In genomic region chr19:45152504-45153338, GRCh38 we compare ENCODE assay signal across 8 cellular contexts. TPM values are rescaled to one million over a fixed set of nuclear protein-coding genes. Genes with fewer than 3 reads are reported as not detected.
A peak's percentile ranks its signal among the peaks of the same experiment; 100 is the strongest.
DNase-seq lines count a peak whose midpoint lies in the region; ATAC-seq and TF ChIP-seq lines count a peak whose summit lies in the region.

No MANE protein-coding gene starts in this region.

- H3K9ac ChIP-seq in skeletal muscle tissue (ENCODE audit: low read depth in 1 of 3, low read length in 3 of 3), result peak overlapping the region in 2 of 3 donors; percentile 23 to 66

- H3K4me3 ChIP-seq in AG10803 (ENCODE audit: low read length) (peak overlapping the region; percentile 24), right atrium auricular region (peak overlapping the region in 1 of 2 donors; percentile 41), skeletal muscle tissue (ENCODE audit: low read length in 3 of 3) (peak overlapping the region; percentile 56 to 70 (median 63))

- DNase-seq in AG10803 (ENCODE audit: low read depth) (peak; percentile 36), NCI-H1105 (lab: John Stamatoyannopoulos, UW) (peak; percentile 47), right atrium auricular region (ENCODE audit: low spot score) (peak; percentile 61), SHP77 treated with DMSO at 0.1 percent for 48 hours (lab: John Stamatoyannopoulos, UW) (no peak)
- DNase-seq in activated naive CD4-positive, alpha-beta T cell treated with anti-CD3 and anti-CD28 coated beads, Interleukin-2, amount 50 U/mL, for 16 hours, result peak; percentile 45

- H3K36me3 ChIP-seq in right atrium auricular region, result no peaks in the 10 kb centered on the region
- no peaks in the 10 kb centered on the region for H3K36me3 ChIP-seq in skeletal muscle tissue (ENCODE audit: control insufficient read depth in 3 of 3, insufficient read depth in 3 of 3, low read length in 3 of 3)

- TF ChIP-seq CTCF in AG10803 (conservative IDR thresholded peaks at IDR 0.05; ENCODE audit: low read length), result no peak
- TF ChIP-seq CTCF in right atrium auricular region (IDR thresholded peaks at IDR 0.05), result no peak

- H3K27me3 ChIP-seq in right atrium auricular region (peaks cover 0 to 11% of the 10 kb centered on the region in 2 donors), skeletal muscle tissue (ENCODE audit: control insufficient read depth in 3 of 3, insufficient read depth in 3 of 3, low read length in 3 of 3) (peaks cover 34 to 57% (median 53%) of the 10 kb centered on the region in 3 donors)

- H3K4me1 ChIP-seq in right atrium auricular region, result peaks cover 0 to 32% of the 10 kb centered on the region in 2 donors
- peaks cover 15 to 28% (median 24%) of the 10 kb centered on the region in 3 donors for H3K4me1 ChIP-seq in skeletal muscle tissue (ENCODE audit: control insufficient read depth in 3 of 3, insufficient read depth in 3 of 3, low read length in 3 of 3)

- peak overlapping the region in 1 of 2 donors; percentile 39 for H3K27ac ChIP-seq in right atrium auricular region
- H3K27ac ChIP-seq in skeletal muscle tissue (ENCODE audit: low read depth, low read length), result no peak overlapping the region

- no peaks in the 10 kb centered on the region for H3K9me3 ChIP-seq in right atrium auricular region
- no peaks in the 10 kb centered on the region for H3K9me3 ChIP-seq in skeletal muscle tissue (ENCODE audit: control insufficient read depth in 3 of 3, low read length in 3 of 3)

- no peak for ATAC-seq in GM21576 (IDR thresholded peaks at IDR 0.05; ENCODE audit: unreplicated experiment)
- ATAC-seq in GM21367 (IDR thresholded peaks at IDR 0.05; ENCODE audit: unreplicated experiment), result no peak

RNA-seq across cellular contexts. Expression of gene NKPD1, which starts 8.1 kb away (rescaled TPM):
- total RNA-seq in right atrium auricular region (under 1 TPM; 0.16 to 0.22 TPM), skeletal muscle tissue (not detected)

RNA-seq across cellular contexts. Expression of gene TRAPPC6A, which starts 25.3 kb away (rescaled TPM):
- total RNA-seq in right atrium auricular region (10 to 100 TPM; 17.9 to 22.8 TPM), skeletal muscle tissue (15.1 TPM)

RNA-seq across cellular contexts. Expression of gene BLOC1S3, which starts 25.9 kb away (rescaled TPM):
- total RNA-seq in right atrium auricular region, result 1 to 10 TPM; 5.0 to 5.6 TPM
- 4.2 TPM for total RNA-seq in skeletal muscle tissue

RNA-seq across cellular contexts. Expression of gene PPP1R37, which starts 59.7 kb away (rescaled TPM):
- total RNA-seq in right atrium auricular region (10 to 100 TPM; 21.7 to 22.9 TPM), skeletal muscle tissue (16.2 TPM)
